ENCODE assay signal across 8 cellular contexts in genomic region chr4:25235401-25235800, GRCh38. TPM values are rescaled to one million over a fixed set of nuclear protein-coding genes. Genes with fewer than 3 reads are reported as not detected.
DNase-seq lines count a peak whose midpoint lies in the region; ATAC-seq and TF ChIP-seq lines count a peak whose summit lies in the region.

No MANE protein-coding gene starts in this region.

- 0 out of 2 replicates have a peak, but pooled peaks cover 2% of the 10 kb centered on the region for H3K9me3 ChIP-seq in PC-3 (ENCODE audit: low read length)
- peaks cover 0 to 12% (median 5%) of the 10 kb centered on the region in 3 donors for H3K9me3 ChIP-seq in esophagus squamous epithelium
- peaks cover 0 to 4% (median 2%) of the 10 kb centered on the region in 3 donors for H3K9me3 ChIP-seq in skeletal muscle tissue (ENCODE audit: control insufficient read depth in 3 of 3, low read length in 3 of 3)

- DNase-seq in NCI-H1092 treated with DMSO at 0.1 percent for 48 hours (lab: John Stamatoyannopoulos, UW) = peak; percentile 3
- no peak for DNase-seq in NCI-H1092 (lab: John Stamatoyannopoulos, UW)
- DNase-seq in PC-3 = no peak
- DNase-seq in esophagus squamous epithelium (lab: John Stamatoyannopoulos, UW) = no peak
- DNase-seq in NCI-H1048 (lab: John Stamatoyannopoulos, UW) = no peak

- CTCF ChIA-PET in PC-3 (lab: Charles Lee) = interaction anchor here (0.7 to 2.0 kb wide), 3 partner anchors 22 to 132 kb away, joined by 3 to 7 read pairs (median 3); partner anchors contain the start of gene ZCCHC4

- 0 out of 2 replicates have a peak, but pooled peaks cover 5% of the 10 kb centered on the region for H3K36me3 ChIP-seq in PC-3 (ENCODE audit: low read depth, low read length)
- no peaks in the 10 kb centered on the region for H3K36me3 ChIP-seq in esophagus squamous epithelium
- H3K36me3 ChIP-seq in skeletal muscle tissue (ENCODE audit: control insufficient read depth in 3 of 3, insufficient read depth in 3 of 3, low read length in 3 of 3) = no peaks in the 10 kb centered on the region

- H3K4me1 ChIP-seq in PC-3 (ENCODE audit: insufficient read depth, low read length) (no peaks in the 10 kb centered on the region), esophagus squamous epithelium (peaks cover 12 to 33% (median 27%) of the 10 kb centered on the region in 3 donors), skeletal muscle tissue (ENCODE audit: control insufficient read depth in 3 of 3, insufficient read depth in 3 of 3, low read length in 3 of 3) (peaks cover 0 to 8% (median 7%) of the 10 kb centered on the region in 3 donors)

- H3K9ac ChIP-seq in PC-3 (ENCODE audit: low read length) (peak overlapping the region; percentile 83), skeletal muscle tissue (ENCODE audit: low read depth in 1 of 3, low read length in 3 of 3) (peak overlapping the region in 2 of 3 donors; percentile 89 to 93)

- peak overlapping the region; percentile 88 for H3K4me3 ChIP-seq in PC-3 (ENCODE audit: low read length)
- H3K4me3 ChIP-seq in esophagus squamous epithelium = peak overlapping the region; percentile 65 to 94 (median 81)
- H3K4me3 ChIP-seq in skeletal muscle tissue (ENCODE audit: low read length in 3 of 3) = peak overlapping the region; percentile 91 to 95 (median 92)

- H3K4me2 ChIP-seq in PC-3 (ENCODE audit: low read length) = peak overlapping the region; percentile 87

- H3K9me2 ChIP-seq in PC-3 (replicated peaks; ENCODE audit: low read length) = no peaks in the 10 kb centered on the region

- no peak for TF ChIP-seq CTCF in PC-3 (conservative IDR thresholded peaks at IDR 0.05; ENCODE audit: low read depth, low read length)
- no peak for TF ChIP-seq CTCF in esophagus squamous epithelium (IDR thresholded peaks at IDR 0.05)

- POLR2A ChIA-PET in PC-3 (lab: Charles Lee; ENCODE audit: unreplicated experiment) = no interaction called here

- no peaks in the 10 kb centered on the region for H3F3A ChIP-seq in PC-3 (ENCODE audit: low read length, unreplicated experiment)

- TF ChIP-seq POLR2A in esophagus squamous epithelium (IDR thresholded peaks at IDR 0.05) (no peak), GM18505 (IDR thresholded peaks at IDR 0.05; ENCODE audit: borderline replicate concordance, extremely low read depth, insufficient read depth, insufficient read length) (no peak)

- no TSS peak for BruUV-seq in PC-3 (replicated peaks; lab: Mats Ljungman, UMichigan)

- peak overlapping the region; percentile 89 for H2AFZ ChIP-seq in PC-3 (ENCODE audit: low read length)

- H3K27me3 ChIP-seq in PC-3 (ENCODE audit: low read length) (no peaks in the 10 kb centered on the region), esophagus squamous epithelium (no peaks in the 10 kb centered on the region), skeletal muscle tissue (ENCODE audit: control insufficient read depth in 3 of 3, insufficient read depth in 3 of 3, low read length in 3 of 3) (no peaks in the 10 kb centered on the region)

- H3K79me2 ChIP-seq in PC-3 (ENCODE audit: low read length) = peaks cover 36% of the 10 kb centered on the region

- WGBS in esophagus squamous epithelium, 2 donors = 18 to 22% methylated on average over 6 of the region's 6 CpGs

- ATAC-seq in PC-3 = no peak
- ATAC-seq in GM18505 (IDR thresholded peaks at IDR 0.05; ENCODE audit: unreplicated experiment) = no peak
- ATAC-seq in HG02623 (IDR thresholded peaks at IDR 0.05; ENCODE audit: unreplicated experiment) = no peak

- intact Hi-C loops in PC-3 (cut with micrococcal nuclease) = loop anchor here (1.0 kb wide), 1 partner anchor 132 kb away; no protein-coding TSS in a partner anchor
- intact Hi-C loops in esophagus squamous epithelium (cut with DNase I) = no loop called here

- H4K20me1 ChIP-seq in PC-3 (ENCODE audit: low read length) = no peaks in the 10 kb centered on the region

- H3K27ac ChIP-seq in PC-3 (ENCODE audit: low read length) = no peak overlapping the region
- H3K27ac ChIP-seq in esophagus squamous epithelium = peak overlapping the region; percentile 90 to 98 (median 98)
- peak overlapping the region; percentile 87 for H3K27ac ChIP-seq in skeletal muscle tissue (ENCODE audit: low read depth, low read length)

RNA-seq across cellular contexts. Expression of gene PI4K2B, which starts 1.6 kb away (rescaled TPM):
- 13.3 and 18.1 TPM in 2 replicates for total RNA-seq in PC-3 (2014; rRNA removed)
- 10 to 100 TPM; 11.7 to 31.7 (median 26.8) TPM for total RNA-seq in esophagus squamous epithelium
- total RNA-seq in skeletal muscle tissue = 7.3 TPM
